13 cellular contexts compared by ENCODE assay signal in the genomic region with DNA sequence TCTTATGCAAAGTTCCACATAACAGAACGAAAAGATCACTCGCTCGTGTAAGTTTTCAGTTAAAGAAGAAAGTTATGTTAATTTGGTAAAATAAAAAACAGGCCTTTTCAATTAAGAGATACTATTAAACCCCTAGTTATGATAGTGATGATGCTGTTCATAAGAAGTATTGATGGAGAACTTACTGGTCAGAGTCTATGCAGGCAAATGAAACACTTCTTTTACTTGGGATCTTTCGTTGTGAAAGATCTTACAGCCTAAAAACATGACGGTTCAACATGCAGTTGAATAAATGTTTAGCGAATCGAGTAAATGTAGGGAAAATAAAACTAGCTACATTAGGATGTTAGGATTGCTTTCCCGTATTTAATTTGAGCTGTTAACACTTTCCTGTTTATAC. TPM values are rescaled to one million over a fixed set of nuclear protein-coding genes. Genes with fewer than 3 reads are reported as not detected.
DNase-seq lines count a peak whose midpoint lies in the region; ATAC-seq and TF ChIP-seq lines count a peak whose summit lies in the region.
"Had no signal": no experiment of that assay in that cellular context is flagged by ENCODE, and none has a peak within 500 bp of the region (broad histone marks: within the 10 kb centered on the region; RNA-seq: fewer than 3 reads in every experiment).

No MANE protein-coding gene starts in this region.

- no peak overlapping the region for H3K4me3 ChIP-seq in Caco-2 (ENCODE audit: low read depth, low read length)
- H3K4me3 ChIP-seq in psoas muscle: peak overlapping the region; percentile 90

- DNase-seq in Caco-2: no peak
- DNase-seq in T-cell: no peak
- DNase-seq in glutamatergic neuron: no peak
- DNase-seq in psoas muscle: no peak
- no peak for DNase-seq in stimulated activated naive B cell treated with anti-CD40 and anti-IgM and Interleukin-4, amounts not matched to agents 10 μg/mL and 1 μg/mL and 100 μg/mL, for 72 hours
- DNase-seq in SK-N-DZ (ENCODE audit: low spot score): no peak
- DNase-seq: DMS79; left colon; NCI-H446 treated with DMSO at 0.1 percent for 48 hours; stimulated activated CD4-positive, alpha-beta T cell treated with anti-CD3 and anti-CD28 coated beads, Interleukin-2, amount 100 ng/mL, for 48 hours had no signal

- no peak for ATAC-seq in T-cell (replicated peaks in 1 of 4)
- no peak for ATAC-seq in psoas muscle
- no peak for ATAC-seq in stimulated activated naive B cell treated with anti-CD40 and anti-IgM and Interleukin-4, amounts not matched to agents 10 μg/mL and 1 μg/mL and 100 μg/mL, for 72 hours (replicated peaks)
- no peak for ATAC-seq in GM21381 (IDR thresholded peaks at IDR 0.05; ENCODE audit: unreplicated experiment)
- ATAC-seq in HG03521 (IDR thresholded peaks at IDR 0.05; ENCODE audit: unreplicated experiment): no peak
- ATAC-seq: left colon had no signal

- 23 to 44% (median 25%) methylated on average over 8 of the region's 8 CpGs for WGBS in psoas muscle, 3 donors

- no peaks in the 10 kb centered on the region for H3K27me3 Mint-ChIP-seq in Caco-2 (ENCODE audit: insufficient read depth, unreplicated experiment)
- peaks cover 0 to 47% of the 10 kb centered on the region in 2 donors for H3K27me3 Mint-ChIP-seq in T-cell
- H3K27me3 Mint-ChIP-seq in glutamatergic neuron (ENCODE audit: unreplicated experiment): peaks cover 16% of the 10 kb centered on the region
- peaks cover 16 to 27% of the 10 kb centered on the region in 2 donors for H3K27me3 Mint-ChIP-seq in stimulated activated naive B cell treated with anti-CD40 and anti-IgM and Interleukin-4, amounts not matched to agents 10 μg/mL and 1 μg/mL and 100 μg/mL, for 72 hours

- no peaks in the 10 kb centered on the region for H3K9me3 Mint-ChIP-seq in Caco-2 (ENCODE audit: unreplicated experiment)
- no peaks in the 10 kb centered on the region for H3K9me3 Mint-ChIP-seq in T-cell
- peaks cover 11% of the 10 kb centered on the region for H3K9me3 Mint-ChIP-seq in glutamatergic neuron (ENCODE audit: unreplicated experiment)
- no peaks in the 10 kb centered on the region for H3K9me3 Mint-ChIP-seq in stimulated activated naive B cell treated with anti-CD40 and anti-IgM and Interleukin-4, amounts not matched to agents 10 μg/mL and 1 μg/mL and 100 μg/mL, for 72 hours
- H3K9me3 Mint-ChIP-seq: T-helper 1 cell treated with Interleukin-12 subunit alpha and Interleukin-12 subunit beta and Interleukin-4 antibody, amounts not matched to agents 30 μg/mL and 1 μg/mL, for 36 hours had no signal

- H3K27me3 ChIP-seq in Caco-2 (replicated peaks; ENCODE audit: control insufficient read depth, insufficient read depth, low read length) (no peaks in the 10 kb centered on the region), psoas muscle (ENCODE audit: insufficient read depth in 3 of 3, low read length in 2 of 3) (no peaks in the 10 kb centered on the region)

- H3K36me3 ChIP-seq in Caco-2 (ENCODE audit: control insufficient read depth, insufficient read depth, low read length) (no peaks in the 10 kb centered on the region), psoas muscle (ENCODE audit: insufficient read depth in 1 of 2, low read depth in 1 of 2) (peaks cover 0 to 22% of the 10 kb centered on the region in 2 donors)

- H3K9me3 ChIP-seq in Caco-2 (no peaks in the 10 kb centered on the region), psoas muscle (no peaks in the 10 kb centered on the region)

- POLR2A ChIA-PET in Caco-2 (lab: Charles Lee) (no interaction called here), T-cell (lab: Charles Lee) (no interaction called here)

- H3K4me1 Mint-ChIP-seq in Caco-2 (ENCODE audit: low read depth, unreplicated experiment) (peaks cover 24% of the 10 kb centered on the region), T-cell (peaks cover 25 to 35% (median 29%) of the 10 kb centered on the region in 3 donors), glutamatergic neuron (ENCODE audit: low read depth, unreplicated experiment) (peaks cover 14% of the 10 kb centered on the region)
- peaks cover 14 to 19% of the 10 kb centered on the region in 2 donors for H3K4me1 Mint-ChIP-seq in stimulated activated naive B cell treated with anti-CD40 and anti-IgM and Interleukin-4, amounts not matched to agents 10 μg/mL and 1 μg/mL and 100 μg/mL, for 72 hours

- peak overlapping the region; percentile 94 for H3K27ac ChIP-seq in psoas muscle

- peaks cover 20% of the 10 kb centered on the region for H3K36me3 Mint-ChIP-seq in Caco-2 (ENCODE audit: insufficient read depth, unreplicated experiment)
- H3K36me3 Mint-ChIP-seq in T-cell: no peaks in the 10 kb centered on the region
- H3K36me3 Mint-ChIP-seq in glutamatergic neuron (ENCODE audit: unreplicated experiment): no peaks in the 10 kb centered on the region
- H3K36me3 Mint-ChIP-seq in stimulated activated naive B cell treated with anti-CD40 and anti-IgM and Interleukin-4, amounts not matched to agents 10 μg/mL and 1 μg/mL and 100 μg/mL, for 72 hours: no peaks in the 10 kb centered on the region

- BruUV-seq in Caco-2 (replicated peaks; lab: Mats Ljungman, UMichigan): no TSS peak

- H3K27ac Mint-ChIP-seq in Caco-2 (ENCODE audit: unreplicated experiment) (no peak overlapping the region), T-cell (no peak overlapping the region), glutamatergic neuron (ENCODE audit: unreplicated experiment) (no peak overlapping the region)
- no peak overlapping the region for H3K27ac Mint-ChIP-seq in stimulated activated naive B cell treated with anti-CD40 and anti-IgM and Interleukin-4, amounts not matched to agents 10 μg/mL and 1 μg/mL and 100 μg/mL, for 72 hours
- H3K27ac Mint-ChIP-seq: T-helper 1 cell treated with Interleukin-12 subunit alpha and Interleukin-12 subunit beta and Interleukin-4 antibody, amounts not matched to agents 30 μg/mL and 1 μg/mL, for 36 hours had no signal

- CTCF ChIA-PET in Caco-2 (lab: Charles Lee) (no interaction called here), T-cell (lab: Charles Lee) (no interaction called here)

- H3K4me3 Mint-ChIP-seq in Caco-2 (ENCODE audit: unreplicated experiment) (peak overlapping the region; percentile 96), T-cell (peak overlapping the region in 2 of 3 donors; percentile 29 to 83), glutamatergic neuron (ENCODE audit: unreplicated experiment) (peak overlapping the region; percentile 98)
- H3K4me3 Mint-ChIP-seq in stimulated activated naive B cell treated with anti-CD40 and anti-IgM and Interleukin-4, amounts not matched to agents 10 μg/mL and 1 μg/mL and 100 μg/mL, for 72 hours: no peak overlapping the region
- H3K4me3 Mint-ChIP-seq: T-helper 1 cell treated with Interleukin-12 subunit alpha and Interleukin-12 subunit beta and Interleukin-4 antibody, amounts not matched to agents 30 μg/mL and 1 μg/mL, for 36 hours had no signal

- H3K4me1 ChIP-seq in Caco-2 (peaks cover 33% of the 10 kb centered on the region), psoas muscle (peaks cover 51% of the 10 kb centered on the region)

- no peak for TF ChIP-seq CTCF in Caco-2 (IDR thresholded peaks at IDR 0.05; ENCODE audit: insufficient read depth in 1 of 2, low read depth in 1 of 2, low read length in 1 of 2, severe bottlenecking in 1 of 2, unreplicated experiment in 1 of 2)
- TF ChIP-seq CTCF in glutamatergic neuron (IDR thresholded peaks at IDR 0.05; ENCODE audit: partially characterized antibody, unreplicated experiment): no peak
- TF ChIP-seq CTCF in psoas muscle (IDR thresholded peaks at IDR 0.05): no peak

- intact Hi-C loops in Caco-2 (cut with micrococcal nuclease; ENCODE audit: unreplicated experiment) (no loop called here), psoas muscle (cut with DNase I) (loop anchor here (5.0 kb wide), 3 partner anchors 66 to 114 kb away; a partner anchor contains a TSS)

RNA-seq across cellular contexts. Expression of a gene that starts 2.0 kb away (rescaled TPM):
- 85.6 and 88.5 TPM in 2 replicates for total RNA-seq in Caco-2 (2022)
- total RNA-seq in T-cell: 1 to 10 TPM; 2.6 to 4.8 (median 3.6) TPM
- 39.0 TPM for total RNA-seq in glutamatergic neuron (ENCODE audit: unreplicated experiment)
- total RNA-seq in psoas muscle: 10 to 100 TPM; 44.0 to 86.0 (median 62.8) TPM
- 10 to 100 TPM; 19.0 to 53.2 (median 21.4) TPM for polyA plus RNA-seq in psoas muscle
- polyA plus RNA-seq in SK-N-DZ (2014; cell fraction: cytosol; rRNA removed): 89.6 and 96.2 TPM in 2 replicates
- 41.6 and 42.1 TPM in 2 replicates for polyA plus RNA-seq in SK-N-DZ (2014; cell fraction: nucleus; rRNA removed)

RNA-seq across cellular contexts. Expression of a gene that starts 50.3 kb away (rescaled TPM):
- total RNA-seq in Caco-2 (2022): 0.34 TPM in 1 of 2 replicates, not detected in the other
- not detected for total RNA-seq in T-cell
- total RNA-seq in glutamatergic neuron (ENCODE audit: unreplicated experiment): not detected
- total RNA-seq in psoas muscle: under 1 TPM in 1 of 4 donors, not detected in 3; 0.22 TPM
- under 1 TPM in 2 of 3 donors, not detected in 1; 0.22 to 0.53 TPM for polyA plus RNA-seq in psoas muscle
- 0.27 TPM in 1 of 2 replicates, not detected in the other for polyA plus RNA-seq in SK-N-DZ (2014; cell fraction: cytosol; rRNA removed)
- polyA plus RNA-seq in SK-N-DZ (2014; cell fraction: nucleus; rRNA removed): not detected in 2 replicates

Comparison
In these comparisons a context has a peak if more than half of its experiments do, and no peak if none do; other contexts are left out.
1. H3K4me3 Mint-ChIP-seq: peak in Caco-2 (single experiment), T-cell (2 of 3) and glutamatergic neuron (single experiment); none in stimulated activated naive B cell treated with anti-CD40 and anti-IgM and Interleukin-4, amounts not matched to agents 10 μg/mL and 1 μg/mL and 100 μg/mL, for 72 hours (0 of 2).